25 cellular contexts compared by ENCODE assay signal in the genomic region with DNA sequence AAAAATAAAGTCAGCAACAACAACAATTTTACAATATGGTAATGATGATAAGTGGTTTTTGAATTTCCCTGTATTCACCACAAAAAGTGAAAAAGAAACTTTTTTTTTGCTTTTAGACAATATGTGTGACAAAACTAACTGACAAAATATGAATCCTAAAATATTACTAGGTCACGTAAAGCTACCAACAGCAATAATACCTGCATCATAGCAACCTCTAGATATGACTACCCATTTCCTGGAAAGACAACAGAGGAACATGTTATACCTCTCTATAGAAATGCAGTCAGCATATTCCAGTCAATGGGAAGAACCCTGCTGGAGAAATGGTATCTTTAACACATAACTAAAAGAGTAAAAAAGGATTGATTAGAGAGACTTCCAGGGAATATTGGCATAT.
A peak's percentile ranks its signal among the peaks of the same experiment; 100 is the strongest.
DNase-seq lines count a peak whose midpoint lies in the region; ATAC-seq, FAIRE-seq and TF ChIP-seq lines count a peak whose summit lies in the region.
"Had no signal": no experiment of that assay in that cellular context is flagged by ENCODE, and none has a peak within 500 bp of the region (broad histone marks: within the 10 kb centered on the region; RNA-seq: fewer than 3 reads in every experiment).

No MANE protein-coding gene starts in this region.

- no peak for TF ChIP-seq POLR2A in GM12878 (IDR thresholded peaks at IDR 0.05; ENCODE audit: low read depth, low read length)
- no peak for TF ChIP-seq POLR2A in gastroesophageal sphincter (IDR thresholded peaks at IDR 0.05)

- H3K27ac ChIP-seq in GM12878 (ENCODE audit: control insufficient read depth, insufficient read depth): no peak overlapping the region
- H3K27ac ChIP-seq in gastroesophageal sphincter: no peak overlapping the region
- H3K27ac ChIP-seq: A549, tibial artery had no signal

- POLR2A ChIA-PET in activated CD8-positive, alpha-beta T cell treated with anti-CD3 and anti-CD28 coated beads for 36 hours (lab: Charles Lee): no interaction called here
- POLR2A ChIA-PET in activated CD8-positive, alpha-beta T cell treated with anti-CD3 and anti-CD28 coated beads, Interleukin-2, amount 10 ng/mL, durations not matched to agents 7 days and 5 days (lab: Charles Lee): no interaction called here
- POLR2A ChIA-PET in GM12878 (lab: Charles Lee): no interaction called here

- H3K27ac Mint-ChIP-seq in activated CD8-positive, alpha-beta T cell treated with anti-CD3 and anti-CD28 coated beads for 36 hours: no peak overlapping the region
- H3K27ac Mint-ChIP-seq in activated CD8-positive, alpha-beta T cell treated with anti-CD3 and anti-CD28 coated beads, Interleukin-2, amount 10 ng/mL, durations not matched to agents 7 days and 5 days: no peak overlapping the region
- H3K27ac Mint-ChIP-seq: activated naive CD4-positive, alpha-beta T cell treated with anti-CD3 and anti-CD28 coated beads, Interleukin-2, amount 50 U/mL, for 24 hours; CD8-positive, alpha-beta T cell; GM23338; naive thymus-derived CD8-positive, alpha-beta T cell had no signal

- H3K79me2 ChIP-seq in GM12878 (ENCODE audit: control insufficient read depth, insufficient read depth, low read length): no peaks in the 10 kb centered on the region

- no peak overlapping the region for H2AFZ ChIP-seq in GM12878 (ENCODE audit: control insufficient read depth, low read depth, low read length)

- in situ Hi-C loops in GM12878 (cut with MboI): no loop called here

- SMC1A ChIA-PET in GM12878 (lab: Charles Lee; ENCODE audit: uncharacterized antibody, unreplicated experiment): no interaction called here

- no peak overlapping the region for H3K4me2 ChIP-seq in GM12878 (ENCODE audit: control insufficient read depth, insufficient read depth)
- H3K4me2 ChIP-seq: A549, GM23338 had no signal

- no peak for FAIRE-seq in GM12878 (lab: Jason Lieb, UNC)
- FAIRE-seq: A549, GM12892, kidney had no signal

- peak; percentile 55 for ATAC-seq in activated CD8-positive, alpha-beta T cell treated with anti-CD3 and anti-CD28 coated beads for 36 hours
- ATAC-seq in activated CD8-positive, alpha-beta T cell treated with anti-CD3 and anti-CD28 coated beads, Interleukin-2, amount 10 ng/mL, durations not matched to agents 7 days and 5 days: no peak
- ATAC-seq in GM19452 (IDR thresholded peaks at IDR 0.05; ENCODE audit: unreplicated experiment) (peak; percentile 84), HG03175 (IDR thresholded peaks at IDR 0.05; ENCODE audit: unreplicated experiment) (peak; percentile 75), GM12878 (no peak), HG03196 (IDR thresholded peaks at IDR 0.05; ENCODE audit: unreplicated experiment) (no peak), gastroesophageal sphincter (no peak)
- ATAC-seq: A549; CD8-positive, alpha-beta T cell; GM23338; naive thymus-derived CD8-positive, alpha-beta T cell had no signal

- peaks cover 5% of the 10 kb centered on the region for H3K27me3 Mint-ChIP-seq in activated CD8-positive, alpha-beta T cell treated with anti-CD3 and anti-CD28 coated beads for 36 hours
- H3K27me3 Mint-ChIP-seq in activated CD8-positive, alpha-beta T cell treated with anti-CD3 and anti-CD28 coated beads, Interleukin-2, amount 10 ng/mL, durations not matched to agents 7 days and 5 days (ENCODE audit: low read depth): peaks cover 4% of the 10 kb centered on the region

- H3K36me3 Mint-ChIP-seq in activated CD8-positive, alpha-beta T cell treated with anti-CD3 and anti-CD28 coated beads for 36 hours (ENCODE audit: low read depth): no peaks in the 10 kb centered on the region
- no peaks in the 10 kb centered on the region for H3K36me3 Mint-ChIP-seq in activated CD8-positive, alpha-beta T cell treated with anti-CD3 and anti-CD28 coated beads, Interleukin-2, amount 10 ng/mL, durations not matched to agents 7 days and 5 days (ENCODE audit: low read depth)
- H3K36me3 Mint-ChIP-seq: CD8-positive, alpha-beta T cell had no signal

- H3K4me1 Mint-ChIP-seq in activated CD8-positive, alpha-beta T cell treated with anti-CD3 and anti-CD28 coated beads for 36 hours (ENCODE audit: low read depth): no peaks in the 10 kb centered on the region
- H3K4me1 Mint-ChIP-seq in activated CD8-positive, alpha-beta T cell treated with anti-CD3 and anti-CD28 coated beads, Interleukin-2, amount 10 ng/mL, durations not matched to agents 7 days and 5 days (ENCODE audit: low read depth): no peaks in the 10 kb centered on the region
- H3K4me1 Mint-ChIP-seq: activated naive CD4-positive, alpha-beta T cell treated with anti-CD3 and anti-CD28 coated beads, Interleukin-2, amount 50 U/mL, for 24 hours; GM23338; naive thymus-derived CD8-positive, alpha-beta T cell had no signal

- TF ChIP-seq RAD21 in GM12878 (IDR thresholded peaks at IDR 0.05; ENCODE audit: insufficient read depth, low read depth, low read length): no peak

- RAD21 ChIA-PET in GM12878 (lab: Charles Lee; ENCODE audit: unreplicated experiment): no interaction called here

- CTCF ChIA-PET in activated CD8-positive, alpha-beta T cell treated with anti-CD3 and anti-CD28 coated beads for 36 hours (lab: Charles Lee): no interaction called here
- CTCF ChIA-PET in activated CD8-positive, alpha-beta T cell treated with anti-CD3 and anti-CD28 coated beads, Interleukin-2, amount 10 ng/mL, durations not matched to agents 7 days and 5 days (lab: Charles Lee): interaction anchor here (1.5 kb wide), 1 partner anchor 376 kb away, joined by 4 read pairs; no protein-coding TSS in a partner anchor
- CTCF ChIA-PET in GM12878 (lab: Yijun Ruan, JAX): no interaction called here

- no peak for DNase-seq in activated CD8-positive, alpha-beta T cell treated with anti-CD3 and anti-CD28 coated beads for 36 hours
- no peak for DNase-seq in activated CD8-positive, alpha-beta T cell treated with anti-CD3 and anti-CD28 coated beads, Interleukin-2, amount 10 ng/mL, durations not matched to agents 7 days and 5 days
- no peak for DNase-seq in GM12878 (ENCODE audit: low read depth, low spot score)
- DNase-seq in NK-92 treated with Interleukin-12 subunit alpha and Interleukin-12 subunit beta, amount 100 ng/mL, for 24 hours (lab: John Stamatoyannopoulos, UW): no peak
- DNase-seq: activated CD4-positive, alpha-beta T cell treated with anti-CD3 and anti-CD28 coated beads for 1 hour; amygdala; CD8-positive, alpha-beta T cell; effector memory CD4-positive, alpha-beta T cell; EL; Kasumi-1; kidney; naive thymus-derived CD8-positive, alpha-beta T cell; NCI-H1436 treated with DMSO at 0.1 percent for 48 hours; NCI-H2107; NCI-H446; NCI-H774; tibial artery had no signal

- TF ChIP-seq EP300 in GM12878 (IDR thresholded peaks at IDR 0.05; ENCODE audit: borderline replicate concordance in 1 of 2, control insufficient read depth in 1 of 2, low read depth in 2 of 2, low read length in 2 of 2) (no peak), gastroesophageal sphincter (IDR thresholded peaks at IDR 0.05) (no peak)

- 0% methylated on average over 1 of the region's 1 CpG for WGBS in GM12878 (ENCODE audit: insufficient coverage, insufficient replicate concordance, low lambda C conversion rate, missing lambda C conversion rate)
- 85% methylated on average over 1 of the region's 1 CpG for WGBS in gastroesophageal sphincter (ENCODE audit: low coverage in 1 of 2), 2 donors

- H3K9me3 ChIP-seq in GM12878 (replicated peaks; ENCODE audit: control insufficient read depth, insufficient read depth, low read length): no peaks in the 10 kb centered on the region
- H3K9me3 ChIP-seq in gastroesophageal sphincter: no peaks in the 10 kb centered on the region

- H3K4me3 ChIP-seq in GM12878: no peak overlapping the region
- no peak overlapping the region for H3K4me3 ChIP-seq in gastroesophageal sphincter
- H3K4me3 ChIP-seq: A549, GM23338, tibial artery had no signal

- no peak overlapping the region for H3K4me3 Mint-ChIP-seq in activated CD8-positive, alpha-beta T cell treated with anti-CD3 and anti-CD28 coated beads for 36 hours
- H3K4me3 Mint-ChIP-seq in activated CD8-positive, alpha-beta T cell treated with anti-CD3 and anti-CD28 coated beads, Interleukin-2, amount 10 ng/mL, durations not matched to agents 7 days and 5 days: no peak overlapping the region
- H3K4me3 Mint-ChIP-seq: activated naive CD4-positive, alpha-beta T cell treated with anti-CD3 and anti-CD28 coated beads, Interleukin-2, amount 50 U/mL, for 24 hours; CD8-positive, alpha-beta T cell; GM23338; naive thymus-derived CD8-positive, alpha-beta T cell had no signal

- H3K9ac ChIP-seq in GM12878 (ENCODE audit: control insufficient read depth, insufficient read depth, low read length): no peak overlapping the region

- H3K4me1 ChIP-seq in GM12878 (ENCODE audit: control insufficient read depth, insufficient read depth, low read length) (no peaks in the 10 kb centered on the region), gastroesophageal sphincter (no peaks in the 10 kb centered on the region)
- H3K4me1 ChIP-seq: A549, tibial artery had no signal

- peaks cover 7% of the 10 kb centered on the region for H3K9me3 Mint-ChIP-seq in activated CD8-positive, alpha-beta T cell treated with anti-CD3 and anti-CD28 coated beads for 36 hours
- H3K9me3 Mint-ChIP-seq in activated CD8-positive, alpha-beta T cell treated with anti-CD3 and anti-CD28 coated beads, Interleukin-2, amount 10 ng/mL, durations not matched to agents 7 days and 5 days (ENCODE audit: insufficient read depth): peaks cover 4% of the 10 kb centered on the region
- H3K9me3 Mint-ChIP-seq: GM23338 had no signal

- H3K27me3 ChIP-seq in GM12878 (replicated peaks in 1 of 2; ENCODE audit: control insufficient read depth in 2 of 2, insufficient read depth in 2 of 2, low read length in 1 of 2) (no peaks in the 10 kb centered on the region), gastroesophageal sphincter (peaks cover 6% of the 10 kb centered on the region)
- H3K27me3 ChIP-seq: tibial artery had no signal

- no TSS peak for BruUV-seq in GM12878 (replicated peaks; lab: Mats Ljungman, UMichigan)

- H4K20me1 ChIP-seq in GM12878 (ENCODE audit: control insufficient read depth, insufficient read depth): no peaks in the 10 kb centered on the region

- H3K36me3 ChIP-seq in GM12878 (ENCODE audit: control insufficient read depth in 2 of 2, insufficient read depth in 2 of 2, low read length in 1 of 2) (no peaks in the 10 kb centered on the region), gastroesophageal sphincter (no peaks in the 10 kb centered on the region)
- H3K36me3 ChIP-seq: tibial artery had no signal

- intact Hi-C loops in activated CD8-positive, alpha-beta T cell treated with anti-CD3 and anti-CD28 coated beads for 36 hours (cut with micrococcal nuclease): no loop called here
- intact Hi-C loops in GM12878 (cut with micrococcal nuclease; ENCODE audit: unreplicated experiment): no loop called here

- no peak for TF ChIP-seq CTCF in activated CD8-positive, alpha-beta T cell treated with anti-CD3 and anti-CD28 coated beads for 36 hours (IDR thresholded peaks at IDR 0.05)
- no peak for TF ChIP-seq CTCF in GM12878 (IDR thresholded peaks at IDR 0.05 in 2 of 3, conservative IDR thresholded peaks at IDR 0.05 in 1 of 3; ENCODE audit: control insufficient read depth in 2 of 3, extremely low read depth in 1 of 3, insufficient read depth in 1 of 3, low read depth in 3 of 3, low read length in 3 of 3)
- no peak for TF ChIP-seq CTCF in gastroesophageal sphincter (IDR thresholded peaks at IDR 0.05)

TF ChIP-seq in GM12878, 131 proteins besides CTCF, POLR2A, EP300 and RAD21:
- TF ChIP-seq MTA3 (IDR thresholded peaks at IDR 0.05; ENCODE audit: borderline replicate concordance, low read length) (no peak), JUNB (IDR thresholded peaks at IDR 0.05) (peak; percentile 32; the same call in 1 of the 2 replicates)

Comparison
In these comparisons a context has a peak if more than half of its experiments do, and no peak if none do; other contexts are left out.
1. ATAC-seq: peak in activated CD8-positive, alpha-beta T cell treated with anti-CD3 and anti-CD28 coated beads for 36 hours (single experiment), GM19452 (single experiment) and HG03175 (single experiment); none in activated CD8-positive, alpha-beta T cell treated with anti-CD3 and anti-CD28 coated beads, Interleukin-2, amount 10 ng/mL, durations not matched to agents 7 days and 5 days (single experiment), GM12878 (single experiment), HG03196 (single experiment) and gastroesophageal sphincter (single experiment).